In the genomic region with DNA sequence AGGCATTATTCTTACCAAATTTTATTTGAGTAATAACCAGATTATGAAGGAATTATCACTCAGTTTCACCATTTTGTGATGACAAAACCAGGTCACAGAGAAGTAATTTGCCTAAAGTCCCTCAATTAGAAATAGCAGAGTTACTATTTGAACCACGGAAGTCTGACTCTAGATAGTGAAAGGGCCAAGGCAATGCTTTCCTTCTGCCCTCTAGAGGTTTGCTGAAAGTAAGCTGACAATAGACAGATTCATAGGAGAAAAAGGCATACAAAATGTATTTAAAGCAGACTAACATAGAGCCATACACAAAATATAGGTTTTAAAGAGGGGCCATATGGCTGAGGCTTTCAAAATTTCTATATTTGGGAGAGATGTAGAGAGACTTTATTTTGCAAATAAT, we compare ENCODE assay signal across 8 cellular contexts. TPM values are rescaled to one million over a fixed set of nuclear protein-coding genes. Genes with fewer than 3 reads are reported as not detected.
A peak's percentile ranks its signal among the peaks of the same experiment; 100 is the strongest.
DNase-seq lines count a peak whose midpoint lies in the region; ATAC-seq and TF ChIP-seq lines count a peak whose summit lies in the region.
"Had no signal": no experiment of that assay in that cellular context is flagged by ENCODE, and none has a peak within 500 bp of the region (broad histone marks: within the 10 kb centered on the region; RNA-seq: fewer than 3 reads in every experiment).

No MANE protein-coding gene starts in this region.

- H3K27ac Mint-ChIP-seq in brain = peak overlapping the region in 1 of 5 experiments; percentile 16
- H3K27ac Mint-ChIP-seq in stimulated activated memory B cell treated with anti-CD40 and anti-IgM and Interleukin-4, amounts not matched to agents 10 μg/mL and 1 μg/mL and 100 μg/mL, for 72 hours = no peak overlapping the region

- intact Hi-C loops in psoas muscle (cut with DNase I) = no loop called here

- WGBS in psoas muscle, 3 donors = 12 to 17% (median 14%) methylated on average over 1 of the region's 1 CpG

- ATAC-seq in GM19324 (IDR thresholded peaks at IDR 0.05; ENCODE audit: low FRiP score, unreplicated experiment) (peak; percentile 82), HG03442 (IDR thresholded peaks at IDR 0.05; ENCODE audit: unreplicated experiment) (peak; percentile 74), psoas muscle (no peak)
- ATAC-seq in stimulated activated memory B cell treated with anti-CD40 and anti-IgM and Interleukin-4, amounts not matched to agents 10 μg/mL and 1 μg/mL and 100 μg/mL, for 72 hours = no peak

- no peaks in the 10 kb centered on the region for H3K9me3 Mint-ChIP-seq in brain
- no peaks in the 10 kb centered on the region for H3K9me3 Mint-ChIP-seq in stimulated activated memory B cell treated with anti-CD40 and anti-IgM and Interleukin-4, amounts not matched to agents 10 μg/mL and 1 μg/mL and 100 μg/mL, for 72 hours

- no peak overlapping the region for H3K4me3 ChIP-seq in psoas muscle
- H3K4me3 ChIP-seq: skin epidermis had no signal

- no peaks in the 10 kb centered on the region for H3K4me1 ChIP-seq in psoas muscle

- H3K36me3 ChIP-seq in psoas muscle (ENCODE audit: insufficient read depth in 1 of 2, low read depth in 1 of 2) = no peaks in the 10 kb centered on the region

- H3K27me3 Mint-ChIP-seq in brain = peaks cover 3% of the 10 kb centered on the region
- no peaks in the 10 kb centered on the region for H3K27me3 Mint-ChIP-seq in stimulated activated memory B cell treated with anti-CD40 and anti-IgM and Interleukin-4, amounts not matched to agents 10 μg/mL and 1 μg/mL and 100 μg/mL, for 72 hours

- H3K36me3 Mint-ChIP-seq in brain = no peaks in the 10 kb centered on the region
- H3K36me3 Mint-ChIP-seq in stimulated activated memory B cell treated with anti-CD40 and anti-IgM and Interleukin-4, amounts not matched to agents 10 μg/mL and 1 μg/mL and 100 μg/mL, for 72 hours = no peaks in the 10 kb centered on the region

- peaks cover 13% of the 10 kb centered on the region for H3K4me1 Mint-ChIP-seq in brain
- H3K4me1 Mint-ChIP-seq in stimulated activated memory B cell treated with anti-CD40 and anti-IgM and Interleukin-4, amounts not matched to agents 10 μg/mL and 1 μg/mL and 100 μg/mL, for 72 hours = no peaks in the 10 kb centered on the region

- DNase-seq in psoas muscle (no peak), KBM-7 (no peak)
- DNase-seq in stimulated activated CD4-positive, alpha-beta T cell treated with anti-CD3 and anti-CD28 coated beads, Interleukin-4, amount 100 ng/mL, for 1 hour = no peak

- in situ Hi-C loops in KBM-7 (cut with MboI; ENCODE audit: low pct_unique_long_range_greater_than_20kb, low sequenced_read_pairs) = no loop called here

- no peaks in the 10 kb centered on the region for H3K9me3 ChIP-seq in psoas muscle

- no peak overlapping the region for H3K4me3 Mint-ChIP-seq in brain
- H3K4me3 Mint-ChIP-seq in stimulated activated memory B cell treated with anti-CD40 and anti-IgM and Interleukin-4, amounts not matched to agents 10 μg/mL and 1 μg/mL and 100 μg/mL, for 72 hours = no peak overlapping the region

- no peak overlapping the region for H3K27ac ChIP-seq in psoas muscle
- H3K27ac ChIP-seq: skin epidermis had no signal

- TF ChIP-seq CTCF in brain (conservative IDR thresholded peaks at IDR 0.05) = peak; percentile 50 to 57
- TF ChIP-seq CTCF in psoas muscle (IDR thresholded peaks at IDR 0.05) = peak; percentile 14

- H3K27me3 ChIP-seq in psoas muscle (ENCODE audit: insufficient read depth in 3 of 3, low read length in 2 of 3) = no peaks in the 10 kb centered on the region

RNA-seq across cellular contexts. Expression of a gene that starts 43.1 kb away (rescaled TPM):
- polyA plus RNA-seq in brain (ENCODE audit: insufficient read depth, low read depth, low replicate concordance) (6.8 TPM), psoas muscle (under 1 TPM; 0.05 to 0.10 (median 0.08) TPM)
- under 1 TPM; 0.08 to 0.36 (median 0.14) TPM for total RNA-seq in psoas muscle

Comparison
In these comparisons a context has a peak if more than half of its experiments do, and no peak if none do; other contexts are left out.
1. ATAC-seq: peak in GM19324 (single experiment) and HG03442 (single experiment); none in psoas muscle (0 of 4) and stimulated activated memory B cell treated with anti-CD40 and anti-IgM and Interleukin-4, amounts not matched to agents 10 μg/mL and 1 μg/mL and 100 μg/mL, for 72 hours (single experiment).